24 cellular contexts compared by ENCODE assay signal in genomic region chr15:52080031-52080430, GRCh38. TPM values are rescaled to one million over a fixed set of nuclear protein-coding genes. Genes with fewer than 3 reads are reported as not detected.
DNase-seq lines count a peak whose midpoint lies in the region; ATAC-seq, FAIRE-seq and TF ChIP-seq lines count a peak whose summit lies in the region.
"Had no signal": no experiment of that assay in that cellular context is flagged by ENCODE, and none has a peak within 500 bp of the region (broad histone marks: within the 10 kb centered on the region; RNA-seq: fewer than 3 reads in every experiment).

No MANE protein-coding gene starts in this region.

- H3K4me1 ChIP-seq in foreskin keratinocyte: peaks cover 20% of the 10 kb centered on the region
- peaks cover 11% of the 10 kb centered on the region for H3K4me1 ChIP-seq in CD8-positive, alpha-beta memory T cell (ENCODE audit: insufficient read depth, low read length)

- DNase-seq in A172 (ENCODE audit: low spot score) (peak; percentile 55), HT1080 (ENCODE audit: low read depth) (peak; percentile 80), RCC 7860 (ENCODE audit: low spot score) (peak; percentile 89), foreskin keratinocyte (peak; percentile 78 to 90), SIG-M5 (lab: John Stamatoyannopoulos, UW) (no peak)
- no peak for DNase-seq in CD8-positive, alpha-beta memory T cell
- DNase-seq in activated T-helper 1 cell treated with anti-CD3 and anti-CD28 coated beads, Interleukin-12 subunit alpha, Interleukin-12 subunit beta, Interleukin-2, Interleukin-4 antibody, amounts not matched to agents 30 ng/mL and 10 ng/mL and 1 ng/mL, durations not matched to agents 14 hours and 24 hours and 36 hours (ENCODE audit: low spot score): no peak
- no peak for DNase-seq in activated CD4-positive, alpha-beta T cell treated with anti-CD3 and anti-CD28 coated beads for 4 hours
- DNase-seq: activated CD4-positive, alpha-beta memory T cell treated with anti-CD3 and anti-CD28 coated beads for 36 hours; activated T-cell treated with anti-CD3 and anti-CD28 coated beads, Interleukin-2, amount 50 U/mL, for 24 hours; CD4-positive, alpha-beta T cell; IMR-90; naive thymus-derived CD4-positive, alpha-beta T cell; NCI-H2171 treated with DMSO at 0.1 percent for 48 hours; ovary; stimulated activated CD4-positive, alpha-beta T cell treated with anti-CD3 and anti-CD28 coated beads, Interleukin-1b, Interleukin-23, amount 100 ng/mL, for 48 hours; stimulated activated naive CD8-positive, alpha-beta T cell treated with anti-CD3 and anti-CD28 coated beads, Interleukin-15, amount 100 ng/mL, for 72 hours; T-helper 1 cell; upper lobe of left lung had no signal

- no peak overlapping the region for H3K4me3 Mint-ChIP-seq in CD8-positive, alpha-beta memory T cell
- no peak overlapping the region for H3K4me3 Mint-ChIP-seq in activated T-helper 1 cell treated with anti-CD3 and anti-CD28 coated beads, Interleukin-12 subunit alpha, Interleukin-12 subunit beta, Interleukin-2, Interleukin-4 antibody, amounts not matched to agents 30 ng/mL and 10 ng/mL and 1 ng/mL, durations not matched to agents 14 hours and 24 hours and 36 hours
- H3K4me3 Mint-ChIP-seq: activated CD4-positive, alpha-beta memory T cell treated with anti-CD3 and anti-CD28 coated beads for 36 hours; activated naive CD8-positive, alpha-beta T cell; activated T-cell treated with anti-CD3 and anti-CD28 coated beads, Interleukin-2, amount 50 U/mL, for 24 hours; CD4-positive, alpha-beta T cell; naive thymus-derived CD4-positive, alpha-beta T cell; stimulated activated naive CD8-positive, alpha-beta T cell treated with anti-CD3 and anti-CD28 coated beads, Interleukin-15, amount 100 ng/mL, for 72 hours had no signal

- H3K36me3 Mint-ChIP-seq in CD8-positive, alpha-beta memory T cell: no peaks in the 10 kb centered on the region
- H3K36me3 Mint-ChIP-seq in activated T-helper 1 cell treated with anti-CD3 and anti-CD28 coated beads, Interleukin-12 subunit alpha, Interleukin-12 subunit beta, Interleukin-2, Interleukin-4 antibody, amounts not matched to agents 30 ng/mL and 10 ng/mL and 1 ng/mL, durations not matched to agents 14 hours and 24 hours and 36 hours (ENCODE audit: low read depth): no peaks in the 10 kb centered on the region
- H3K36me3 Mint-ChIP-seq: activated CD4-positive, alpha-beta memory T cell treated with anti-CD3 and anti-CD28 coated beads for 36 hours; activated naive CD8-positive, alpha-beta T cell; naive thymus-derived CD4-positive, alpha-beta T cell had no signal

- H3K36me3 ChIP-seq in CD8-positive, alpha-beta memory T cell (ENCODE audit: insufficient read depth, low read length): no peaks in the 10 kb centered on the region
- H3K36me3 ChIP-seq: cardiac muscle cell, ovary, upper lobe of left lung had no signal

- no peaks in the 10 kb centered on the region for H3K9me3 Mint-ChIP-seq in CD8-positive, alpha-beta memory T cell
- H3K9me3 Mint-ChIP-seq in activated T-helper 1 cell treated with anti-CD3 and anti-CD28 coated beads, Interleukin-12 subunit alpha, Interleukin-12 subunit beta, Interleukin-2, Interleukin-4 antibody, amounts not matched to agents 30 ng/mL and 10 ng/mL and 1 ng/mL, durations not matched to agents 14 hours and 24 hours and 36 hours: no peaks in the 10 kb centered on the region
- H3K9me3 Mint-ChIP-seq: activated CD4-positive, alpha-beta memory T cell treated with anti-CD3 and anti-CD28 coated beads for 36 hours; activated T-cell treated with anti-CD3 and anti-CD28 coated beads, Interleukin-2, amount 50 U/mL, for 24 hours; CD4-positive, alpha-beta T cell; naive thymus-derived CD4-positive, alpha-beta T cell; stimulated activated naive CD8-positive, alpha-beta T cell treated with anti-CD3 and anti-CD28 coated beads, Interleukin-15, amount 100 ng/mL, for 72 hours had no signal

- POLR2A ChIA-PET in CD8-positive, alpha-beta memory T cell (lab: Charles Lee): interaction anchor here (0.6 kb wide), 1 partner anchor 42 kb away, joined by 6 read pairs; no protein-coding TSS in a partner anchor

- no peaks in the 10 kb centered on the region for H3K27me3 ChIP-seq in foreskin keratinocyte
- H3K27me3 ChIP-seq in CD8-positive, alpha-beta memory T cell (ENCODE audit: insufficient read depth, low read length, poor library complexity, severe bottlenecking): no peaks in the 10 kb centered on the region
- H3K27me3 ChIP-seq: cardiac muscle cell, ovary, upper lobe of left lung had no signal

- no peaks in the 10 kb centered on the region for H3K9me3 ChIP-seq in CD8-positive, alpha-beta memory T cell (ENCODE audit: low read length)
- H3K9me3 ChIP-seq: ovary, upper lobe of left lung had no signal

- H3K27ac ChIP-seq in foreskin keratinocyte: peak overlapping the region; percentile 56
- no peak overlapping the region for H3K27ac ChIP-seq in CD8-positive, alpha-beta memory T cell (ENCODE audit: low read depth, low read length)
- H3K27ac ChIP-seq: cardiac muscle cell, ovary, upper lobe of left lung had no signal

- CTCF ChIA-PET in CD8-positive, alpha-beta memory T cell (lab: Charles Lee): interaction anchor here (1.1 to 3.6 kb wide), 7 partner anchors 10 to 128 kb away, joined by 3 to 25 read pairs (median 5); partner anchors contain the start of gene LEO1

- H3K27me3 Mint-ChIP-seq in CD8-positive, alpha-beta memory T cell: no peaks in the 10 kb centered on the region
- no peaks in the 10 kb centered on the region for H3K27me3 Mint-ChIP-seq in activated T-helper 1 cell treated with anti-CD3 and anti-CD28 coated beads, Interleukin-12 subunit alpha, Interleukin-12 subunit beta, Interleukin-2, Interleukin-4 antibody, amounts not matched to agents 30 ng/mL and 10 ng/mL and 1 ng/mL, durations not matched to agents 14 hours and 24 hours and 36 hours (ENCODE audit: insufficient read depth)
- H3K27me3 Mint-ChIP-seq: activated CD4-positive, alpha-beta memory T cell treated with anti-CD3 and anti-CD28 coated beads for 36 hours; activated naive CD8-positive, alpha-beta T cell; activated T-cell treated with anti-CD3 and anti-CD28 coated beads, Interleukin-2, amount 50 U/mL, for 24 hours; CD4-positive, alpha-beta T cell had no signal

- intact Hi-C loops in activated T-helper 1 cell treated with anti-CD3 and anti-CD28 coated beads, Interleukin-12 subunit alpha, Interleukin-12 subunit beta, Interleukin-2, Interleukin-4 antibody, amounts not matched to agents 30 ng/mL and 10 ng/mL and 1 ng/mL, durations not matched to agents 14 hours and 24 hours and 36 hours (cut with micrococcal nuclease): no loop called here

- peak; percentile 83 for FAIRE-seq in RCC 7860 (lab: Jason Lieb, UNC)

- ATAC-seq in foreskin keratinocyte: peak; percentile 76
- ATAC-seq: naive thymus-derived CD4-positive, alpha-beta T cell; Right ventricle myocardium inferior; stimulated activated naive CD8-positive, alpha-beta T cell treated with anti-CD3 and anti-CD28 coated beads, Interleukin-15, amount 100 ng/mL, for 72 hours had no signal

- peaks cover 16 to 24% (median 20%) of the 10 kb centered on the region in 3 donors for H3K4me1 Mint-ChIP-seq in CD8-positive, alpha-beta memory T cell
- peaks cover 38% of the 10 kb centered on the region for H3K4me1 Mint-ChIP-seq in activated T-helper 1 cell treated with anti-CD3 and anti-CD28 coated beads, Interleukin-12 subunit alpha, Interleukin-12 subunit beta, Interleukin-2, Interleukin-4 antibody, amounts not matched to agents 30 ng/mL and 10 ng/mL and 1 ng/mL, durations not matched to agents 14 hours and 24 hours and 36 hours (ENCODE audit: low read depth)

- no peak overlapping the region for H3K27ac Mint-ChIP-seq in CD8-positive, alpha-beta memory T cell
- no peak overlapping the region for H3K27ac Mint-ChIP-seq in activated T-helper 1 cell treated with anti-CD3 and anti-CD28 coated beads, Interleukin-12 subunit alpha, Interleukin-12 subunit beta, Interleukin-2, Interleukin-4 antibody, amounts not matched to agents 30 ng/mL and 10 ng/mL and 1 ng/mL, durations not matched to agents 14 hours and 24 hours and 36 hours
- H3K27ac Mint-ChIP-seq: activated CD4-positive, alpha-beta memory T cell treated with anti-CD3 and anti-CD28 coated beads for 36 hours; activated naive CD8-positive, alpha-beta T cell; activated T-cell treated with anti-CD3 and anti-CD28 coated beads, Interleukin-2, amount 50 U/mL, for 24 hours; CD4-positive, alpha-beta T cell; naive thymus-derived CD4-positive, alpha-beta T cell had no signal

- peak; percentile 42 for TF ChIP-seq CTCF in foreskin keratinocyte (conservative IDR thresholded peaks at IDR 0.05)

- H3K4me3 ChIP-seq in CD8-positive, alpha-beta memory T cell (ENCODE audit: low read length): no peak overlapping the region
- H3K4me3 ChIP-seq: cardiac muscle cell, ovary, upper lobe of left lung had no signal

RNA-seq across cellular contexts. Expression of gene BCL2L10, which starts 32.5 kb away (rescaled TPM):
- total RNA-seq in A172 (2014; rRNA removed; shearing (Covaris generic)): not detected in 2 replicates
- total RNA-seq in HT1080 (2014; rRNA removed; shearing (Covaris generic)): not detected in 2 replicates
- not detected in 2 replicates for polyA plus RNA-seq in HT1080 (2015; cell fraction: cytosol; rRNA removed)
- 0.14 TPM in 1 of 2 replicates, not detected in the other for polyA plus RNA-seq in HT1080 (2015; cell fraction: nucleus; rRNA removed)
- total RNA-seq in foreskin keratinocyte: 0.53 and 0.71 TPM in 2 replicates
- 0.62 and 0.77 TPM in 2 replicates for polyA plus RNA-seq in foreskin keratinocyte
- under 1 TPM in 1 of 2 experiments, not detected in 1; 0.31 TPM for total RNA-seq in CD8-positive, alpha-beta memory T cell
- polyA plus RNA-seq in CD8-positive, alpha-beta memory T cell: 0.17 TPM
- total RNA-seq in activated T-helper 1 cell treated with anti-CD3 and anti-CD28 coated beads, Interleukin-12 subunit alpha, Interleukin-12 subunit beta, Interleukin-2, Interleukin-4 antibody, amounts not matched to agents 30 ng/mL and 10 ng/mL and 1 ng/mL, durations not matched to agents 14 hours and 24 hours and 36 hours: not detected in 2 replicates
- total RNA-seq: activated CD4-positive, alpha-beta memory T cell treated with anti-CD3 and anti-CD28 coated beads for 36 hours; glomerular endothelial cell; H4; IMR-90; Right ventricle myocardium inferior had no signal
- polyA plus RNA-seq: cardiac muscle cell; IMR-90; naive thymus-derived CD4-positive, alpha-beta T cell had no signal

Comparison
In these comparisons a context has a peak if more than half of its experiments do, and no peak if none do; other contexts are left out.
1. DNase-seq: peak in A172 (single experiment), HT1080 (single experiment), RCC 7860 (single experiment) and foreskin keratinocyte (2 of 2); none in CD8-positive, alpha-beta memory T cell (0 of 5), activated T-helper 1 cell treated with anti-CD3 and anti-CD28 coated beads, Interleukin-12 subunit alpha, Interleukin-12 subunit beta, Interleukin-2, Interleukin-4 antibody, amounts not matched to agents 30 ng/mL and 10 ng/mL and 1 ng/mL, durations not matched to agents 14 hours and 24 hours and 36 hours (single experiment), SIG-M5 (single experiment) and activated CD4-positive, alpha-beta T cell treated with anti-CD3 and anti-CD28 coated beads for 4 hours (0 of 2).